In genomic region chr10:98373691-98374090, GRCh38 we compare ENCODE assay signal across 16 cellular contexts.
"Had no signal": no experiment of that assay in that cellular context is flagged by ENCODE, and none has a peak within 500 bp of the region (broad histone marks: within the 10 kb centered on the region; RNA-seq: fewer than 3 reads in every experiment).

No MANE protein-coding gene starts in this region.

- H3K9me3 ChIP-seq: breast epithelium, gastrocnemius medialis, testis had no signal

- H3K9me3 Mint-ChIP-seq: natural killer cell treated with Interleukin-12 subunit alpha and Interleukin-12 subunit beta and Interleukin-15 and Interleukin-18, amount 100 ng/mL, for 72 hours; stimulated activated naive CD8-positive, alpha-beta T cell treated with anti-CD3 and anti-CD28 coated beads, Interleukin-15, Interleukin-2, amounts not matched to agents 100 ng/mL and 50 ng/mL, for 24 hours had no signal

- H3K4me1 Mint-ChIP-seq: activated B cell treated with CpG ODN at 0.5 μM for 24 hours; activated CD4-positive, alpha-beta T cell treated with anti-CD3 and anti-CD28 coated beads, Interleukin-2, amount 10 ng/mL, durations not matched to agents 24 days and 14 days; activated naive CD8-positive, alpha-beta T cell treated with anti-CD3 and anti-CD28 coated beads, Interleukin-2, amount 10 ng/mL, durations not matched to agents 7 days and 5 days had no signal

- ATAC-seq: activated CD8-positive, alpha-beta T cell treated with anti-CD3 and anti-CD28 coated beads, Interleukin-2, amount 10 ng/mL, durations not matched to agents 7 days and 5 days; natural killer cell treated with Interleukin-12 subunit alpha and Interleukin-12 subunit beta and Interleukin-15 and Interleukin-18, amount 100 ng/mL, for 72 hours had no signal

- FAIRE-seq: small intestine had no signal

- H3K4me3 ChIP-seq: breast epithelium, dorsolateral prefrontal cortex, gastrocnemius medialis, testis had no signal

- H3K4me1 ChIP-seq: breast epithelium, testis had no signal

- H3K27ac Mint-ChIP-seq: activated B cell treated with CpG ODN at 0.5 μM for 24 hours; activated CD4-positive, alpha-beta T cell treated with anti-CD3 and anti-CD28 coated beads, Interleukin-2, amount 10 ng/mL, durations not matched to agents 24 days and 14 days; activated CD8-positive, alpha-beta T cell treated with anti-CD3 and anti-CD28 coated beads, Interleukin-2, amount 10 ng/mL, durations not matched to agents 7 days and 5 days; activated naive CD8-positive, alpha-beta T cell treated with anti-CD3 and anti-CD28 coated beads, Interleukin-2, amount 10 ng/mL, durations not matched to agents 7 days and 5 days; endodermal cell; natural killer cell treated with Interleukin-12 subunit alpha and Interleukin-12 subunit beta and Interleukin-15 and Interleukin-18, amount 100 ng/mL, for 72 hours; stimulated activated naive CD8-positive, alpha-beta T cell treated with anti-CD3 and anti-CD28 coated beads, Interleukin-15, Interleukin-2, amounts not matched to agents 100 ng/mL and 50 ng/mL, for 24 hours had no signal

- H3K4me3 Mint-ChIP-seq: activated B cell treated with CpG ODN at 0.5 μM for 24 hours; activated CD4-positive, alpha-beta T cell treated with anti-CD3 and anti-CD28 coated beads, Interleukin-2, amount 10 ng/mL, durations not matched to agents 24 days and 14 days; activated CD8-positive, alpha-beta T cell treated with anti-CD3 and anti-CD28 coated beads, Interleukin-2, amount 10 ng/mL, durations not matched to agents 7 days and 5 days; activated naive CD8-positive, alpha-beta T cell treated with anti-CD3 and anti-CD28 coated beads, Interleukin-2, amount 10 ng/mL, durations not matched to agents 7 days and 5 days; endodermal cell; natural killer cell treated with Interleukin-12 subunit alpha and Interleukin-12 subunit beta and Interleukin-15 and Interleukin-18, amount 100 ng/mL, for 72 hours; stimulated activated naive CD8-positive, alpha-beta T cell treated with anti-CD3 and anti-CD28 coated beads, Interleukin-15, Interleukin-2, amounts not matched to agents 100 ng/mL and 50 ng/mL, for 24 hours had no signal

- DNase-seq: activated B cell treated with CpG ODN at 0.5 μM for 24 hours; activated CD4-positive, alpha-beta T cell treated with anti-CD3 and anti-CD28 coated beads, Interleukin-2, amount 10 ng/mL, durations not matched to agents 24 days and 14 days; activated CD8-positive, alpha-beta memory T cell treated with anti-CD3 and anti-CD28 coated beads, Interleukin-2, amount 50 U/mL, for 4 hours; activated CD8-positive, alpha-beta T cell treated with anti-CD3 and anti-CD28 coated beads, Interleukin-2, amount 10 ng/mL, durations not matched to agents 7 days and 5 days; activated naive CD8-positive, alpha-beta T cell treated with anti-CD3 and anti-CD28 coated beads, Interleukin-2, amount 10 ng/mL, durations not matched to agents 7 days and 5 days; activated T-cell treated with anti-CD3 and anti-CD28 coated beads, Interleukin-2, amount 50 U/mL, for 48 hours; aorta; endodermal cell; gastrocnemius medialis; small intestine; T-helper 2 cell; testis had no signal

- H3K27me3 ChIP-seq: breast epithelium, dorsolateral prefrontal cortex, gastrocnemius medialis, testis had no signal

- H3K27ac ChIP-seq: gastrocnemius medialis, testis had no signal

- H3K36me3 Mint-ChIP-seq: activated naive CD8-positive, alpha-beta T cell treated with anti-CD3 and anti-CD28 coated beads, Interleukin-2, amount 10 ng/mL, durations not matched to agents 7 days and 5 days; natural killer cell treated with Interleukin-12 subunit alpha and Interleukin-12 subunit beta and Interleukin-15 and Interleukin-18, amount 100 ng/mL, for 72 hours had no signal

- H3K36me3 ChIP-seq: breast epithelium, gastrocnemius medialis had no signal
